In the genomic region with DNA sequence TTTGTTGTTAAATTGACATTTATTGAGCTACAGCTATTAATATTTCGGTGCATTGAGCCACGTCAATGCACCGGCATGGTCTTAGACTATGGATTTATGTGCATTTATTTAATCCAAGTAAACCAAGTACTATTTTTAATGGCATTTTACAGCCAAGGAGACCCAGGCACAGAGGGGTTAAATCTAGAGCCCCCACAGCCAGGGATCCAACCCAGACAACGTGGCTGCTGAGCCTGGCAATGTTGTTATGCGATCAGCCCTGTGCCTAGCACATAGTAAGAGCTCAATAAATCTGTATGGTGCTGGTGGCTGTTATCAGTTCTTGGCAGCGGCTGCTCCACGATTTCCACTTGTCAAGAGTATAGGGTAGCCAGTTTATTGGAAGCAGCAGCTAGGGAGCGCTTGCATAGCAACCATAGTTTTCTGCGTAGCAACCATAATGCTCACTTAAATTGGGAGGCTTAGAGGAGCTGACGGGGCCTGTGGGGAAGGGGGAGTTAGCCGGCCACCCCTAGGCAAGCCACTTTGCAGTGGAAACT, we compare ENCODE assay signal across 8 cellular contexts. TPM values are rescaled to one million over a fixed set of nuclear protein-coding genes. Genes with fewer than 3 reads are reported as not detected.
DNase-seq lines count a peak whose midpoint lies in the region; ATAC-seq lines count a peak whose summit lies in the region.

No MANE protein-coding gene starts in this region.

- H3K9ac ChIP-seq in iPS-20b (ENCODE audit: low read depth, low read length), result peak overlapping the region; percentile 56; the same call in 1 of the 2 replicates

- ATAC-seq in GM19455 (IDR thresholded peaks at IDR 0.05; ENCODE audit: unreplicated experiment), result peak; percentile 3
- peak; percentile 26 for ATAC-seq in stimulated activated naive CD8-positive, alpha-beta T cell treated with anti-CD3 and anti-CD28 coated beads, Interleukin-15, Interleukin-2, amounts not matched to agents 100 U/mL and 50 U/mL, for 24 hours
- no peak for ATAC-seq in HG03280 (IDR thresholded peaks at IDR 0.05; ENCODE audit: unreplicated experiment)

- peak overlapping the region; percentile 91 for H3K4me3 ChIP-seq in iPS-20b (ENCODE audit: low read length)

- DNase-seq in AML-193 (lab: John Stamatoyannopoulos, UW) (peak; percentile 75 to 83), NCI-H2029 (lab: John Stamatoyannopoulos, UW) (peak; percentile 81), amniotic stem cell (lab: John Stamatoyannopoulos, UW) (peak; percentile 59), SK-N-DZ (ENCODE audit: low spot score) (no peak)
- no peak for DNase-seq in stimulated activated naive CD8-positive, alpha-beta T cell treated with anti-CD3 and anti-CD28 coated beads, Interleukin-15, Interleukin-2, amounts not matched to agents 100 U/mL and 50 U/mL, for 24 hours

- H3K4me1 ChIP-seq in iPS-20b (ENCODE audit: insufficient read depth, low read length), result peaks cover 4% of the 10 kb centered on the region; the same call in 1 of the 2 replicates

- H3K36me3 ChIP-seq in iPS-20b (ENCODE audit: insufficient read depth, low read depth, low read length), result peaks cover 4% of the 10 kb centered on the region

- no peak overlapping the region for H3K27ac ChIP-seq in iPS-20b (ENCODE audit: low read length)

- H3K9me3 ChIP-seq in iPS-20b (ENCODE audit: insufficient read depth, low read depth, low read length), result no peaks in the 10 kb centered on the region

- H3K27me3 ChIP-seq in iPS-20b (ENCODE audit: insufficient read depth, low read length), result no peaks in the 10 kb centered on the region

RNA-seq across cellular contexts. Expression of gene RBBP6, which starts 0.5 kb away (rescaled TPM):
- polyA plus RNA-seq in SK-N-DZ (2014; cell fraction: cytosol; rRNA removed), result 38.0 and 38.6 TPM in 2 replicates
- polyA plus RNA-seq in SK-N-DZ (2014; cell fraction: nucleus; rRNA removed), result 106 and 136 TPM in 2 replicates

Comparison
In these comparisons a context has a peak if more than half of its experiments do, and no peak if none do; other contexts are left out.
1. DNase-seq: peak in AML-193 (2 of 2), NCI-H2029 (single experiment) and amniotic stem cell (single experiment); none in stimulated activated naive CD8-positive, alpha-beta T cell treated with anti-CD3 and anti-CD28 coated beads, Interleukin-15, Interleukin-2, amounts not matched to agents 100 U/mL and 50 U/mL, for 24 hours (single experiment) and SK-N-DZ (single experiment).